10 cellular contexts compared by ENCODE assay signal in genomic region chr17:41521574-41522261, GRCh38. TPM values are rescaled to one million over a fixed set of nuclear protein-coding genes. Genes with fewer than 3 reads are reported as not detected.
DNase-seq lines count a peak whose midpoint lies in the region; ATAC-seq and TF ChIP-seq lines count a peak whose summit lies in the region.
"Had no signal": no experiment of that assay in that cellular context is flagged by ENCODE, and none has a peak within 500 bp of the region (broad histone marks: within the 10 kb centered on the region; RNA-seq: fewer than 3 reads in every experiment).

No MANE protein-coding gene starts in this region.

- WGBS in lower leg skin, 2 donors = 55 to 61% methylated on average over 6 of the region's 6 CpGs

- H3K4me3 ChIP-seq in fibroblast of pulmonary artery (replicated peaks; ENCODE audit: low read depth, low read length) (no peak overlapping the region), skeletal muscle cell (ENCODE audit: low read depth, low read length) (no peak overlapping the region), lower leg skin (ENCODE audit: low read depth, poor library complexity, severe bottlenecking) (no peak overlapping the region)

- intact Hi-C loops in lower leg skin (cut with DNase I; ENCODE audit: low total_unique reads) = no loop called here

- ATAC-seq in GM21528 (IDR thresholded peaks at IDR 0.05; ENCODE audit: low FRiP score, unreplicated experiment) = no peak

- peak; percentile 34 for DNase-seq in GM04504 (ENCODE audit: low read depth)
- DNase-seq in RPMI8226 = peak; percentile 66
- peak; percentile 78 for DNase-seq in fibroblast of pulmonary artery (ENCODE audit: low read depth)
- DNase-seq in skeletal muscle cell (ENCODE audit: low read depth) = peak; percentile 29
- no peak for DNase-seq in GM19240 (ENCODE audit: insufficient read length, low spot score)
- no peak for DNase-seq in lower leg skin (ENCODE audit: low spot score in 2 of 2)
- DNase-seq in NCI-H1417 (lab: John Stamatoyannopoulos, UW) = no peak
- DNase-seq: activated naive CD4-positive, alpha-beta T cell treated with anti-CD3 and anti-CD28 coated beads, Interleukin-2, amount 50 U/mL, for 16 hours had no signal

- TF ChIP-seq POLR2A in lower leg skin (IDR thresholded peaks at IDR 0.05) = no peak

- TF ChIP-seq CTCF in fibroblast of pulmonary artery (IDR thresholded peaks at IDR 0.05; ENCODE audit: low read length, missing control alignments) = no peak
- no peak for TF ChIP-seq CTCF in lower leg skin (IDR thresholded peaks at IDR 0.05)

RNA-seq across cellular contexts. Expression of gene KRT15, which starts 3.0 kb away (rescaled TPM):
- total RNA-seq in lower leg skin = 1,000 to 10,000 TPM in 2 of 4 donors, 100 to 1,000 TPM in 2; 802 to 1,380 (median 1,140) TPM
- total RNA-seq: mesenteric fat pad had no signal

RNA-seq across cellular contexts. Expression of gene KRT19, which starts 6.4 kb away (rescaled TPM):
- 100 to 1,000 TPM in 3 of 4 donors, 10 to 100 TPM in 1; 96.0 to 482 (median 285) TPM for total RNA-seq in lower leg skin

RNA-seq across cellular contexts. Expression of gene KRT13, which starts 16.3 kb away (rescaled TPM):
- under 1 TPM in 2 of 4 donors, not detected in 2; 0.19 to 0.46 TPM for total RNA-seq in lower leg skin
- total RNA-seq: mesenteric fat pad had no signal

RNA-seq across cellular contexts. Expression of gene KRT36, which starts 32.0 kb away (rescaled TPM):
- under 1 TPM in 1 of 4 donors, not detected in 3; 0.97 TPM for total RNA-seq in lower leg skin
- total RNA-seq: mesenteric fat pad had no signal

RNA-seq across cellular contexts. Expression of gene KRT35, which starts 40.8 kb away (rescaled TPM):
- total RNA-seq in lower leg skin = under 1 TPM in 1 of 4 donors, not detected in 3; 0.84 TPM
- total RNA-seq: mesenteric fat pad had no signal

Comparison
In these comparisons a context has a peak if more than half of its experiments do, and no peak if none do; other contexts are left out.
1. DNase-seq: peak in GM04504 (single experiment), RPMI8226 (single experiment), fibroblast of pulmonary artery (single experiment) and skeletal muscle cell (single experiment); none in GM19240 (single experiment), lower leg skin (0 of 2) and NCI-H1417 (0 of 3).